8 cellular contexts compared by ENCODE assay signal in the genomic region with DNA sequence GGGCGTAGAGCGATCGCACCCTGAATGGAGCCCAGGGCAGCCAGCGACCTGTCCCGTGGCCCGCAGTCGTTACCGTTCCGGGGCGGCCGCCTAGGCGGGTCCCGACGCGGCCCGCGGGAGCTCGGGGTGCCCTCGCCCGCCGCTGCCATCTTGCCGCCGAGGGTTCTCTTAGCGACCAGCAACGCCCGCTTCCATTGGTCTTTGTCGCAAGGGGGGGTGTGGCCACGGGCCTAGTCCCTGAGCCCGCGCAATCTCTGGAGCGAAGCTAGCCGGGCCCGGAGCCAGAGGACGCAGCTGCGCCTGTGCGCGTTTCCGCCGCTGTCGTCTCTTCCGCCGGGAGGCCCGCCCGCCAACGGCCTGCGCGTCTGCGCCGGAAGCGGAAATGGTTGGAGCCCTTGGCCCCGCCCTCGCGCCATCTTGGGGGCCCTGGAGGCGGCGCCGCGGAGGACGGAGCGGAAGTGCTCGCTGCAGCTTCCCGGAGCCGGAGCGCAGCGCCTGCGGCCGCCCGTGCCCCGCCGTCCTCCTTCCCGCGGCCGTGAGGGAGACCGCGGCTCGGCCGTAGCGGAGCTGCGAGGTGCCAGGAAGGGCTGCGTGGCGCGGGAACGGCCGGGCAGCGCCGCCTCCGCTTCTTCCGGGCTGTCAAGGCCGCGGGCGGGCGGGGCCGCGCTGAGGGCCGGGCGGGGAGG. TPM values are rescaled to one million over a fixed set of nuclear protein-coding genes. Genes with fewer than 3 reads are reported as not detected.
DNase-seq lines count a peak whose midpoint lies in the region; ATAC-seq and TF ChIP-seq lines count a peak whose summit lies in the region.

MORN1 (minus strand) TSS at position 170 of the 686 bp plus-strand sequence; CDS start at position 149, 21 bp downstream.
RER1 (plus strand) TSS at position 457 of the 686 bp plus-strand sequence. CDS start 3,950 bp downstream, outside the sequence.

- ATAC-seq in HG02623 (IDR thresholded peaks at IDR 0.05; ENCODE audit: unreplicated experiment) (peak; percentile 87), SK-N-SH treated with all-trans-retinoic acid at 6 μM for 48 hours (peak; percentile 96)

- H3K27ac Mint-ChIP-seq in activated naive CD8-positive, alpha-beta T cell: peak within 1 kb of the TSS; percentile 68

- peak; percentile 3 for TF ChIP-seq CTCF in GM10266 (IDR thresholded peaks at IDR 0.05; ENCODE audit: control insufficient read depth, insufficient read depth, low read depth, missing control alignments)
- TF ChIP-seq CTCF in suprapubic skin (IDR thresholded peaks at IDR 0.05): no peak

- H3K36me3 Mint-ChIP-seq in activated naive CD8-positive, alpha-beta T cell: no peaks in the 10 kb centered on the region

- peaks cover 48% of the 10 kb centered on the region for H3K4me1 ChIP-seq in suprapubic skin

- H3K4me1 Mint-ChIP-seq in activated naive CD8-positive, alpha-beta T cell (ENCODE audit: low read depth): peaks cover 29% of the 10 kb centered on the region

- TF ChIP-seq EP300 in suprapubic skin (IDR thresholded peaks at IDR 0.05): no peak

- TF ChIP-seq POLR2A in suprapubic skin (IDR thresholded peaks at IDR 0.05): peak; percentile 38 to 73

- peaks cover 19% of the 10 kb centered on the region for H3K36me3 ChIP-seq in suprapubic skin

- no peaks in the 10 kb centered on the region for H3K27me3 ChIP-seq in suprapubic skin

- peak within 1 kb of the TSS; percentile 85 for H3K4me3 ChIP-seq in suprapubic skin

- peak within 1 kb of the TSS; percentile 94 for H3K4me3 Mint-ChIP-seq in activated naive CD8-positive, alpha-beta T cell

- H3K9me3 ChIP-seq in suprapubic skin: no peaks in the 10 kb centered on the region

- H3K9me3 Mint-ChIP-seq in activated naive CD8-positive, alpha-beta T cell (ENCODE audit: low read depth): no peaks in the 10 kb centered on the region

- DNase-seq in GM10266 (ENCODE audit: extremely low spot score): peak; percentile 100
- peak; percentile 93 for DNase-seq in NCI-H1092 treated with DMSO at 0.1 percent for 48 hours (lab: John Stamatoyannopoulos, UW)
- DNase-seq in glomerular endothelial cell (ENCODE audit: extremely low read depth, low read depth, low spot score): peak; percentile 72
- peak; percentile 76 to 99 (median 97) for DNase-seq in nucleus accumbens (lab: John Stamatoyannopoulos, UW)
- DNase-seq in suprapubic skin (ENCODE audit: low spot score in 2 of 2): peak; percentile 99

- H3K27ac ChIP-seq in suprapubic skin: peak within 1 kb of the TSS; percentile 87

- 0% methylated on average over 20 of the region's 95 CpGs for WGBS in suprapubic skin

- no peaks in the 10 kb centered on the region for H3K27me3 Mint-ChIP-seq in activated naive CD8-positive, alpha-beta T cell

TF ChIP-seq in SK-N-SH treated with all-trans-retinoic acid at 6 μM for 48 hours, 23 proteins besides CTCF, POLR2A, EP300 and RAD21:
- TF ChIP-seq TCF4 (CRISPR knock-in tag; IDR thresholded peaks at IDR 0.05; ENCODE audit: borderline replicate concordance): no peak
- no peak for TF ChIP-seq CSRNP3 (CRISPR knock-in tag; IDR thresholded peaks at IDR 0.05)
- TF ChIP-seq ZNF70 (CRISPR knock-in tag; IDR thresholded peaks at IDR 0.05): no peak
- TF ChIP-seq PATZ1 (CRISPR knock-in tag; IDR thresholded peaks at IDR 0.05; ENCODE audit: borderline replicate concordance): no peak
- no peak for TF ChIP-seq CREB5 (CRISPR knock-in tag; IDR thresholded peaks at IDR 0.05; ENCODE audit: low read depth)

RNA-seq across cellular contexts. Expression of gene MORN1, which starts in this region (rescaled TPM):
- total RNA-seq in glomerular endothelial cell (6.6 and 7.1 TPM in 2 replicates), suprapubic skin (10 to 100 TPM in 2 of 4 donors, 1 to 10 TPM in 2; 5.7 to 13.4 (median 8.5) TPM)

RNA-seq across cellular contexts. Expression of gene RER1, which starts in this region (rescaled TPM):
- total RNA-seq in glomerular endothelial cell (103 and 119 TPM in 2 replicates), suprapubic skin (10 to 100 TPM; 56.9 to 86.5 (median 81.4) TPM)

Comparison
In these comparisons a context has a peak if more than half of its experiments do, and no peak if none do; other contexts are left out.
1. Peak in every context shown above with its lines: DNase-seq, ATAC-seq, H3K4me3 ChIP-seq and H3K27ac ChIP-seq.